Comparison of ENCODE assay signal across 11 cellular contexts in the genomic region with DNA sequence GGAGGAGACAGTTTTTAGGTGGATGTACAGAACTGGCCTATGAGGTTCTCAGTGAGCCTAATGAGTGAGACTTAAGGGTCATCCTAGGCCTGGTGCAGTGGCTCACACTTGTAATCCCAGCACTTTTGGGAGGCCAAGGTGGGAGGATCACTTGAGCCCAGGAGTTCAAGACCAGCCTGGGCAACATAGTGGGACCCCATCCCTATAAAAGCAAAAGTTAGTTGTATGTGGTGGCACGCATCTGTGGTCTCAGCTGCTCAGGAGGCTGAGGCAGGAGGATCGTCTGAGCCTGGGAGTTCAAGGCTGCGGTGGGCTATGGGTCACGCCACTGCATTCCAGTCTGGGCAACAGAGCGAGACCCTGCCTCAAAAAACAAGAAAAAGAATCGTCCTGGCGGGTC. TPM values are rescaled to one million over a fixed set of nuclear protein-coding genes. Genes with fewer than 3 reads are reported as not detected.
DNase-seq lines count a peak whose midpoint lies in the region; ATAC-seq and TF ChIP-seq lines count a peak whose summit lies in the region.
"Not testable (repeated sequence)": the region's sequence is repeated elsewhere in the genome, so short reads cannot be mapped to it uniquely, and the experiment has no call there.
"Had no signal": no experiment of that assay in that cellular context is flagged by ENCODE, and none has a peak within 500 bp of the region (broad histone marks: within the 10 kb centered on the region; RNA-seq: fewer than 3 reads in every experiment).

No MANE protein-coding gene starts in this region.

- H3K9me3 Mint-ChIP-seq in activated T-cell treated with anti-CD3 and anti-CD28 coated beads, Interleukin-2, amount 50 U/mL, for 72 hours; activated naive CD8-positive, alpha-beta T cell treated with anti-CD3 and anti-CD28 coated beads for 36 hours; endodermal cell; neural crest cell; stimulated activated effector memory CD8-positive, alpha-beta T cell treated with anti-CD3 and anti-CD28 coated beads, Interleukin-12 subunit alpha, Interleukin-12 subunit beta, amount 100 ng/mL, for 72 hours: not testable (repeated sequence)

- TF ChIP-seq CTCF in HEK293 (tag by site-specific recombination; IDR thresholded peaks at IDR 0.05); endodermal cell (conservative IDR thresholded peaks at IDR 0.05); neural crest cell (conservative IDR thresholded peaks at IDR 0.05): not testable (repeated sequence)

- not testable (repeated sequence) for H3K27me3 ChIP-seq in endodermal cell (ENCODE audit: control insufficient read depth, insufficient read depth, low read length, poor library complexity, severe bottlenecking)

- not testable (repeated sequence) for H3K9ac ChIP-seq in endodermal cell (ENCODE audit: extremely low read depth, low read length, poor library complexity, severe bottlenecking)

- peak overlapping the region; percentile 75 for H3K27ac Mint-ChIP-seq in activated T-cell treated with anti-CD3 and anti-CD28 coated beads, Interleukin-2, amount 50 U/mL, for 72 hours
- H3K27ac Mint-ChIP-seq in activated naive CD8-positive, alpha-beta T cell treated with anti-CD3 and anti-CD28 coated beads for 36 hours: peak overlapping the region; percentile 51
- H3K27ac Mint-ChIP-seq in endodermal cell: peak overlapping the region; percentile 19
- H3K27ac Mint-ChIP-seq in neural crest cell (ENCODE audit: unreplicated experiment): not testable (repeated sequence)
- H3K27ac Mint-ChIP-seq in stimulated activated effector memory CD8-positive, alpha-beta T cell treated with anti-CD3 and anti-CD28 coated beads, Interleukin-12 subunit alpha, Interleukin-12 subunit beta, amount 100 ng/mL, for 72 hours: peak overlapping the region; percentile 94

- POLR2A ChIA-PET in HEK293 (lab: Yijun Ruan, JAX): interaction anchor here (1.4 to 13.6 kb wide), 3 partner anchors 13 to 24 kb away, joined by 6 to 204 read pairs (median 9); a partner anchor contains a TSS

- DNase-seq in activated T-cell treated with anti-CD3 and anti-CD28 coated beads, Interleukin-2, amount 50 U/mL, for 72 hours; activated naive CD8-positive, alpha-beta T cell treated with anti-CD3 and anti-CD28 coated beads for 36 hours; endodermal cell; neural crest cell (ENCODE audit: low read depth, low spot score); stimulated activated effector memory CD8-positive, alpha-beta T cell treated with anti-CD3 and anti-CD28 coated beads, Interleukin-12 subunit alpha, Interleukin-12 subunit beta, amount 100 ng/mL, for 72 hours (ENCODE audit: low spot score in 2 of 2): not testable (repeated sequence)

- H3K4me1 Mint-ChIP-seq in activated T-cell treated with anti-CD3 and anti-CD28 coated beads, Interleukin-2, amount 50 U/mL, for 72 hours (ENCODE audit: low read depth): peaks cover 24% of the 10 kb centered on the region
- peaks cover 17% of the 10 kb centered on the region for H3K4me1 Mint-ChIP-seq in activated naive CD8-positive, alpha-beta T cell treated with anti-CD3 and anti-CD28 coated beads for 36 hours
- H3K4me1 Mint-ChIP-seq in endodermal cell, neural crest cell: not testable (repeated sequence)
- peaks cover 44% of the 10 kb centered on the region for H3K4me1 Mint-ChIP-seq in stimulated activated effector memory CD8-positive, alpha-beta T cell treated with anti-CD3 and anti-CD28 coated beads, Interleukin-12 subunit alpha, Interleukin-12 subunit beta, amount 100 ng/mL, for 72 hours

- not testable (repeated sequence) for H3K4me3 ChIP-seq in HEK293 (ENCODE audit: low read depth, low read length); endodermal cell (ENCODE audit: low read length)

- WGBS in endodermal cell (ENCODE audit: insufficient coverage in 1 of 2, insufficient read length in 1 of 2), 2 experiments: 95 to 100% methylated on average over 7 of the region's 7 CpGs

- peaks cover 17 to 35% of the 10 kb centered on the region in 2 donors for H3K36me3 Mint-ChIP-seq in activated T-cell treated with anti-CD3 and anti-CD28 coated beads, Interleukin-2, amount 50 U/mL, for 72 hours (ENCODE audit: insufficient read depth in 2 of 2)
- peaks cover 47% of the 10 kb centered on the region for H3K36me3 Mint-ChIP-seq in activated naive CD8-positive, alpha-beta T cell treated with anti-CD3 and anti-CD28 coated beads for 36 hours
- peaks cover 77% of the 10 kb centered on the region for H3K36me3 Mint-ChIP-seq in endodermal cell (ENCODE audit: low read depth)
- H3K36me3 Mint-ChIP-seq in neural crest cell (ENCODE audit: low read depth): not testable (repeated sequence)
- peaks cover 100% of the 10 kb centered on the region for H3K36me3 Mint-ChIP-seq in stimulated activated effector memory CD8-positive, alpha-beta T cell treated with anti-CD3 and anti-CD28 coated beads, Interleukin-12 subunit alpha, Interleukin-12 subunit beta, amount 100 ng/mL, for 72 hours

- CTCF ChIA-PET in HEK293 (lab: Yijun Ruan, JAX): interaction anchor here (0.7 to 0.9 kb wide), 2 partner anchors 13 to 32 kb away, joined by 3 read pairs; no protein-coding TSS in a partner anchor

- H3K4me1 ChIP-seq in HEK293 (ENCODE audit: control insufficient read depth, insufficient read depth, low read length); endodermal cell (ENCODE audit: control insufficient read depth, insufficient read depth, low read length): not testable (repeated sequence)

- H3K36me3 ChIP-seq in HEK293 (ENCODE audit: control insufficient read depth in 2 of 2, insufficient read depth in 1 of 2, low read length in 2 of 2): peaks cover 97 to 98% of the 10 kb centered on the region in 2 experiments
- H3K36me3 ChIP-seq in endodermal cell (ENCODE audit: control insufficient read depth, insufficient read depth, low read length): peaks cover 64% of the 10 kb centered on the region

- not testable (repeated sequence) for H3K27me3 Mint-ChIP-seq in activated T-cell treated with anti-CD3 and anti-CD28 coated beads, Interleukin-2, amount 50 U/mL, for 72 hours (ENCODE audit: low read depth); activated naive CD8-positive, alpha-beta T cell treated with anti-CD3 and anti-CD28 coated beads for 36 hours; endodermal cell (ENCODE audit: insufficient read depth); neural crest cell (ENCODE audit: low read depth)

- not testable (repeated sequence) for ATAC-seq in activated T-cell treated with anti-CD3 and anti-CD28 coated beads, Interleukin-2, amount 50 U/mL, for 72 hours (replicated peaks in 1 of 2); stimulated activated effector memory CD8-positive, alpha-beta T cell treated with anti-CD3 and anti-CD28 coated beads, Interleukin-12 subunit alpha, Interleukin-12 subunit beta, amount 100 ng/mL, for 72 hours

- not testable (repeated sequence) for H3K4me3 Mint-ChIP-seq in activated T-cell treated with anti-CD3 and anti-CD28 coated beads, Interleukin-2, amount 50 U/mL, for 72 hours; activated naive CD8-positive, alpha-beta T cell treated with anti-CD3 and anti-CD28 coated beads for 36 hours; endodermal cell; stimulated activated effector memory CD8-positive, alpha-beta T cell treated with anti-CD3 and anti-CD28 coated beads, Interleukin-12 subunit alpha, Interleukin-12 subunit beta, amount 100 ng/mL, for 72 hours
- peak overlapping the region; percentile 52 for H3K4me3 Mint-ChIP-seq in neural crest cell

- H3K9me3 ChIP-seq in HEK293 (ENCODE audit: control insufficient read depth, insufficient read depth, low read depth, low read length); endodermal cell (ENCODE audit: control insufficient read depth, low read length): not testable (repeated sequence)

- H3K27ac ChIP-seq in HEK293 (ENCODE audit: extremely low read depth, low read depth, low read length); endodermal cell (ENCODE audit: low read depth, low read length): not testable (repeated sequence)

RNA-seq across cellular contexts. Expression of a gene that starts 6.3 kb away (rescaled TPM):
- total RNA-seq in activated T-cell treated with anti-CD3 and anti-CD28 coated beads, Interleukin-2, amount 50 U/mL, for 72 hours: 10 to 100 TPM; 63.0 to 71.5 TPM
- 10 to 100 TPM; 42.2 to 45.5 TPM for total RNA-seq in activated naive CD8-positive, alpha-beta T cell treated with anti-CD3 and anti-CD28 coated beads for 36 hours
- total RNA-seq in endodermal cell: 10 to 100 TPM; 48.1 to 54.0 TPM
- 35.3 TPM for polyA plus RNA-seq in endodermal cell (2013, experiment 1 of 2)
- 28.0 TPM for polyA plus RNA-seq in endodermal cell (2013, experiment 2 of 2)
- total RNA-seq in neural crest cell: 60.1 and 64.2 TPM in 2 replicates

RNA-seq across cellular contexts. Expression of a gene that starts 18.1 kb away (rescaled TPM):
- 100 to 1,000 TPM; 253 to 274 TPM for total RNA-seq in activated T-cell treated with anti-CD3 and anti-CD28 coated beads, Interleukin-2, amount 50 U/mL, for 72 hours
- 10 to 100 TPM; 79.2 to 80.6 TPM for total RNA-seq in activated naive CD8-positive, alpha-beta T cell treated with anti-CD3 and anti-CD28 coated beads for 36 hours
- total RNA-seq in endodermal cell: 1 to 10 TPM; 4.6 to 7.1 TPM
- 9.0 TPM for polyA plus RNA-seq in endodermal cell (2013, experiment 1 of 2)
- 6.1 TPM for polyA plus RNA-seq in endodermal cell (2013, experiment 2 of 2)
- total RNA-seq in neural crest cell: 4.2 and 6.3 TPM in 2 replicates

RNA-seq across cellular contexts. Expression of a gene that starts 19.8 kb away (rescaled TPM):
- 100 to 1,000 TPM; 147 to 192 TPM for total RNA-seq in activated T-cell treated with anti-CD3 and anti-CD28 coated beads, Interleukin-2, amount 50 U/mL, for 72 hours
- total RNA-seq in activated naive CD8-positive, alpha-beta T cell treated with anti-CD3 and anti-CD28 coated beads for 36 hours: 100 to 1,000 TPM; 220 to 238 TPM
- not detected for total RNA-seq in endodermal cell
- not detected for polyA plus RNA-seq in endodermal cell (2013, experiment 1 of 2)
- polyA plus RNA-seq in endodermal cell (2013, experiment 2 of 2): not detected
- not detected in 2 replicates for total RNA-seq in neural crest cell
- total RNA-seq: A673, Caco-2, Calu3 had no signal
- polyA plus RNA-seq: AG04450, CD14-positive monocyte had no signal

RNA-seq across cellular contexts. Expression of a gene that starts 21.1 kb away (rescaled TPM):
- total RNA-seq in activated T-cell treated with anti-CD3 and anti-CD28 coated beads, Interleukin-2, amount 50 U/mL, for 72 hours: 10 to 100 TPM; 71.0 to 83.6 TPM
- total RNA-seq in activated naive CD8-positive, alpha-beta T cell treated with anti-CD3 and anti-CD28 coated beads for 36 hours: 10 to 100 TPM; 42.3 to 43.9 TPM
- total RNA-seq in endodermal cell (10 to 100 TPM; 17.3 to 23.2 TPM), neural crest cell (19.4 and 21.6 TPM in 2 replicates)
- 20.7 TPM for polyA plus RNA-seq in endodermal cell (2013, experiment 1 of 2)
- polyA plus RNA-seq in endodermal cell (2013, experiment 2 of 2): 16.6 TPM

RNA-seq across cellular contexts. Expression of a gene that starts 21.3 kb away (rescaled TPM):
- total RNA-seq in activated T-cell treated with anti-CD3 and anti-CD28 coated beads, Interleukin-2, amount 50 U/mL, for 72 hours: 10 to 100 TPM; 50.7 to 53.7 TPM
- total RNA-seq in activated naive CD8-positive, alpha-beta T cell treated with anti-CD3 and anti-CD28 coated beads for 36 hours: 10 to 100 TPM; 38.5 to 41.6 TPM
- total RNA-seq in endodermal cell: 100 to 1,000 TPM; 101 to 109 TPM
- polyA plus RNA-seq in endodermal cell (2013, experiment 1 of 2): 76.8 TPM
- 65.3 TPM for polyA plus RNA-seq in endodermal cell (2013, experiment 2 of 2)
- 67.3 and 69.2 TPM in 2 replicates for total RNA-seq in neural crest cell

Comparison
In these comparisons a context has a peak if more than half of its experiments do, and no peak if none do; other contexts are left out.
1. RNA of a gene that starts 18.1 kb away (total RNA-seq): 253 to 274 TPM in activated T-cell treated with anti-CD3 and anti-CD28 coated beads, Interleukin-2, amount 50 U/mL, for 72 hours and 79.2 to 80.6 TPM in activated naive CD8-positive, alpha-beta T cell treated with anti-CD3 and anti-CD28 coated beads for 36 hours; 4.6 to 7.1 TPM in endodermal cell and 4.2 to 6.3 TPM in neural crest cell; every median in the first group is over 4 times any median in the second.
2. RNA of a gene that starts 19.8 kb away (total RNA-seq): 220 to 238 TPM in activated naive CD8-positive, alpha-beta T cell treated with anti-CD3 and anti-CD28 coated beads for 36 hours and 147 to 192 TPM in activated T-cell treated with anti-CD3 and anti-CD28 coated beads, Interleukin-2, amount 50 U/mL, for 72 hours; not detected in endodermal cell and not detected in neural crest cell; every median in the first group is over 100 times any median in the second.